19 cellular contexts compared by ENCODE assay signal in the genomic region with DNA sequence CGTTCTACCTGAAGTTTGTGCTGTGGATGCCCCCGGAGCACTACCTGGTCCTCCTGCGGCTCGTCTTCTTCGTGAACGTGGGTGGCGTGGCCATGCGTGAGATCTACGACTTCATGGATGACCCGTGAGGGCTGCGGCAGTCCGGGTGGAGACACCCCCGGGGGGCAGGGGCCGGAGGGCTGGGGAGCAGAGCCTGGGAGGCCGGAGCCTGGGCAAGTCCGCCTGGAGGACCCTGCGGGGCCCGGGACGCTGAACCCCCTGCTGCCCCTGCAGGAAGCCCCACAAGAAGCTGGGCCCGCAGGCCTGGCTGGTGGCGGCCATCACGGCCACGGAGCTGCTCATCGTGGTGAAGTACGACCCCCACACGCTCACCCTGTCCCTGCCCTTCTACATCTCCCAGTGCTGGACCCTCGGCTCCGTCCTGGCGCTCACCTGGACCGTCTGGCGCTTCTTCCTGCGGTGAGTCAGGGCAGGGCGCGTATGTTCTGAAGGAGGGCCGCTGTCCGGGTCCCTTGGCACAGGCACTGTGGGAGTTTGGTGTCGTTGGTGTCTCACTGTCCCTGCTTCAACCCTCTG. TPM values are rescaled to one million over a fixed set of nuclear protein-coding genes. Genes with fewer than 3 reads are reported as not detected.
"Had no signal": no experiment of that assay in that cellular context is flagged by ENCODE, and none has a peak within 500 bp of the region (broad histone marks: within the 10 kb centered on the region; RNA-seq: fewer than 3 reads in every experiment).

No MANE protein-coding gene starts in this region.

- H3K27ac ChIP-seq: epithelial cell of prostate, esophagus muscularis mucosa, gastrocnemius medialis, neutrophil, right atrium auricular region, suprapubic skin, thyroid gland had no signal

- H3K4me3 ChIP-seq: esophagus muscularis mucosa, gastrocnemius medialis, right atrium auricular region, suprapubic skin, thyroid gland had no signal

- H3K4me3 Mint-ChIP-seq: effector memory CD8-positive, alpha-beta T cell; naive thymus-derived CD4-positive, alpha-beta T cell; nephron progenitor cell; type B pancreatic cell had no signal

- H3K4me1 ChIP-seq: esophagus muscularis mucosa, gastrocnemius medialis, right atrium auricular region, suprapubic skin had no signal

- DNase-seq: cortex of kidney; effector memory CD8-positive, alpha-beta T cell; gastrocnemius medialis; naive thymus-derived CD4-positive, alpha-beta T cell; nephron progenitor cell; stimulated activated CD4-positive, alpha-beta T cell treated with anti-CD3 and anti-CD28 coated beads, Interleukin-12 subunit alpha, Interleukin-12 subunit beta, amount 100 ng/mL, for 4 hours; stimulated activated naive CD8-positive, alpha-beta T cell treated with anti-CD3 and anti-CD28 coated beads, Interleukin-15, Interleukin-2, amounts not matched to agents 100 U/mL and 50 U/mL, for 24 hours; thyroid gland had no signal

- H3K27me3 ChIP-seq: esophagus muscularis mucosa, gastrocnemius medialis, neutrophil, right atrium auricular region, suprapubic skin, thyroid gland had no signal

- H3K4me1 Mint-ChIP-seq: naive thymus-derived CD4-positive, alpha-beta T cell; nephron progenitor cell had no signal

- H3K9me3 ChIP-seq: esophagus muscularis mucosa, gastrocnemius medialis, neutrophil, right atrium auricular region, suprapubic skin, thyroid gland had no signal

- ATAC-seq: effector memory CD8-positive, alpha-beta T cell; gastrocnemius medialis; left ventricle myocardium superior had no signal

- H3K27me3 Mint-ChIP-seq: effector memory CD8-positive, alpha-beta T cell; naive thymus-derived CD4-positive, alpha-beta T cell; type B pancreatic cell had no signal

- H3K36me3 Mint-ChIP-seq: type B pancreatic cell had no signal

- H3K27ac Mint-ChIP-seq: effector memory CD8-positive, alpha-beta T cell; naive thymus-derived CD4-positive, alpha-beta T cell; nephron progenitor cell; type B pancreatic cell had no signal

- H3K9me3 Mint-ChIP-seq: effector memory CD8-positive, alpha-beta T cell; naive thymus-derived CD4-positive, alpha-beta T cell; nephron progenitor cell; type B pancreatic cell had no signal

- FAIRE-seq: small intestine, urothelium cell line had no signal

RNA-seq across cellular contexts. Expression of a gene that starts 47.9 kb away (rescaled TPM):
- total RNA-seq: fibroblast of villous mesenchyme, osteocyte had no signal
